Comparison of ENCODE assay signal across 13 cellular contexts in the genomic region with DNA sequence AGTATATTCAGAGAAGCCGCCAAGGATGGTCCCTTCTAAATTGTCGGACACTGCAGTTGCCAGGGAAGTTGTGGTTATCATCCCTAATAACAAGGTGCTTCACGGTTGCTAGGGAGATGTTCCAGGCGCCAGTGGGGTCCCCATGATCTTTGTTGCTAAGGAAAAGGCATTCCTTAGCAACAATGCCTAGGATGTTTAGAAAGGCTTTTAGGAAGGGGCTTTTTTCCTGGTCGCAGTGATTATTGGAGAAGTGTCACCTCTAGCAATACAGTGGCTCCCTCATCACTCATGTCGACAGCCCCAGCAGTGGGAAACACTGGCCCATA. TPM values are rescaled to one million over a fixed set of nuclear protein-coding genes. Genes with fewer than 3 reads are reported as not detected.
DNase-seq lines count a peak whose midpoint lies in the region; ATAC-seq, FAIRE-seq and TF ChIP-seq lines count a peak whose summit lies in the region.
"Had no signal": no experiment of that assay in that cellular context is flagged by ENCODE, and none has a peak within 500 bp of the region (broad histone marks: within the 10 kb centered on the region; RNA-seq: fewer than 3 reads in every experiment).

No MANE protein-coding gene starts in this region.

- DNase-seq in endothelial cell of umbilical vein (ENCODE audit: low read depth, low spot score) (no peak), neural progenitor cell (ENCODE audit: low spot score) (no peak), UCSD-AML1 (lab: John Stamatoyannopoulos, UW; ENCODE audit: unreplicated experiment) (no peak)
- no peak for DNase-seq in stimulated activated CD8-positive, alpha-beta memory T cell treated with anti-CD3 and anti-CD28 coated beads, Interleukin-4, amount 100 ng/mL, for 48 hours
- DNase-seq: NCI-H1436 treated with DMSO at 0.1 percent for 48 hours, NCI-H2081 treated with DMSO at 0.1 percent for 48 hours, NCI-H774 had no signal

- H3K27ac ChIP-seq in BLaER1 treated with 17β-estradiol and CSF1 and Interleukin-3, amounts not matched to agents 10 nM and 100 nM = peak overlapping the region; percentile 12 to 84 (median 67); a peak in 21 of 22 replicates
- peak overlapping the region; percentile 21 for H3K27ac ChIP-seq in HUES48 (ENCODE audit: low read depth, low read length)
- H3K27ac ChIP-seq in endothelial cell of umbilical vein (ENCODE audit: insufficient read depth, low read depth, low read length) = no peak overlapping the region
- H3K27ac ChIP-seq in neural progenitor cell = no peak overlapping the region
- H3K27ac ChIP-seq: SK-N-MC had no signal

- peak overlapping the region in 2 of 10 experiments; percentile 11 to 31; a peak in 3 of 20 replicates for H3K4me3 ChIP-seq in BLaER1 treated with 17β-estradiol and CSF1 and Interleukin-3, amounts not matched to agents 10 nM and 100 nM
- H3K4me3 ChIP-seq in HUES48 (ENCODE audit: low read depth, low read length) = no peak overlapping the region
- H3K4me3 ChIP-seq in endothelial cell of umbilical vein (replicated peaks in 1 of 3; ENCODE audit: insufficient read depth in 1 of 3, low read depth in 1 of 3, low read length in 3 of 3) = no peak overlapping the region
- no peak overlapping the region for H3K4me3 ChIP-seq in neural progenitor cell
- H3K4me3 ChIP-seq: SK-N-MC had no signal

- H2AFZ ChIP-seq in endothelial cell of umbilical vein (ENCODE audit: low read depth, low read length) = no peak overlapping the region
- H2AFZ ChIP-seq in neural progenitor cell (replicated peaks) = no peak overlapping the region

- H3K4me3 Mint-ChIP-seq in neural progenitor cell = peak overlapping the region; percentile 66

- peak overlapping the region; percentile 7 to 67 (median 56); a peak in 17 of 22 replicates for H3K9ac ChIP-seq in BLaER1 treated with 17β-estradiol and CSF1 and Interleukin-3, amounts not matched to agents 10 nM and 100 nM
- H3K9ac ChIP-seq in HUES48 (ENCODE audit: low read depth, low read length) (no peak overlapping the region), endothelial cell of umbilical vein (replicated peaks; ENCODE audit: extremely low read depth, insufficient read depth, low read length) (no peak overlapping the region), neural progenitor cell (no peak overlapping the region)

- no peak for FAIRE-seq in endothelial cell of umbilical vein (lab: Jason Lieb, UNC)
- FAIRE-seq: HTR-8/SVneo had no signal

- no peaks in the 10 kb centered on the region for H3K27me3 ChIP-seq in BLaER1 treated with 17β-estradiol and CSF1 and Interleukin-3, amounts not matched to agents 10 nM and 100 nM
- H3K27me3 ChIP-seq in HUES48 (ENCODE audit: control insufficient read depth, insufficient read depth, low read length) = no peaks in the 10 kb centered on the region
- no peaks in the 10 kb centered on the region for H3K27me3 ChIP-seq in endothelial cell of umbilical vein (ENCODE audit: control insufficient read depth in 2 of 2, insufficient read depth in 2 of 2, low read length in 2 of 2)
- H3K27me3 ChIP-seq in neural progenitor cell = no peaks in the 10 kb centered on the region

- peaks cover 12% of the 10 kb centered on the region for H3K36me3 Mint-ChIP-seq in neural progenitor cell

- no peak for ATAC-seq in GM21717 (IDR thresholded peaks at IDR 0.05; ENCODE audit: unreplicated experiment)
- no peak for ATAC-seq in GM18520 (IDR thresholded peaks at IDR 0.05; ENCODE audit: unreplicated experiment)

- intact Hi-C loops in endothelial cell of umbilical vein (cut with micrococcal nuclease) = no loop called here

- no peaks in the 10 kb centered on the region for H3K9me3 Mint-ChIP-seq in neural progenitor cell

- H3K27me3 Mint-ChIP-seq in neural progenitor cell (ENCODE audit: insufficient read depth, low read depth) = peaks cover 10% of the 10 kb centered on the region

- POLR2A ChIA-PET in endothelial cell of umbilical vein (lab: Charles Lee) = no interaction called here

- H3K36me3 ChIP-seq in BLaER1 treated with 17β-estradiol and CSF1 and Interleukin-3, amounts not matched to agents 10 nM and 100 nM = peaks cover 44 to 94% (median 77%) of the 10 kb centered on the region in 11 experiments
- peaks cover 26% of the 10 kb centered on the region for H3K36me3 ChIP-seq in HUES48 (ENCODE audit: control insufficient read depth, insufficient read depth, low read length)
- H3K36me3 ChIP-seq in endothelial cell of umbilical vein (ENCODE audit: control insufficient read depth in 2 of 2, extremely low read depth in 1 of 2, insufficient read depth in 2 of 2, low read length in 2 of 2) = peaks cover 7 to 38% of the 10 kb centered on the region in 2 experiments
- H3K36me3 ChIP-seq in neural progenitor cell = no peaks in the 10 kb centered on the region

- peaks cover 0 to 8% (median 0%) of the 10 kb centered on the region in 11 experiments; a peak in 2 of 22 replicates for H3K9me3 ChIP-seq in BLaER1 treated with 17β-estradiol and CSF1 and Interleukin-3, amounts not matched to agents 10 nM and 100 nM (replicated peaks in 1 of 11)
- H3K9me3 ChIP-seq in HUES48 (ENCODE audit: control insufficient read depth, insufficient read depth, low read length) (no peaks in the 10 kb centered on the region), endothelial cell of umbilical vein (replicated peaks; ENCODE audit: control insufficient read depth, insufficient read depth, low read length) (no peaks in the 10 kb centered on the region), neural progenitor cell (ENCODE audit: low read depth) (no peaks in the 10 kb centered on the region)

- H3K79me2 ChIP-seq in endothelial cell of umbilical vein (ENCODE audit: control insufficient read depth, insufficient read depth, low read length) = no peaks in the 10 kb centered on the region
- no peaks in the 10 kb centered on the region for H3K79me2 ChIP-seq in neural progenitor cell (ENCODE audit: low read depth)

- TF ChIP-seq CTCF in endothelial cell of umbilical vein (IDR thresholded peaks at IDR 0.05; ENCODE audit: extremely low read depth in 1 of 2, insufficient read depth in 1 of 2, low read depth in 1 of 2, low read length in 2 of 2) (no peak), neural progenitor cell (IDR thresholded peaks at IDR 0.05) (no peak)

- peaks cover 24% of the 10 kb centered on the region for H3K4me1 Mint-ChIP-seq in neural progenitor cell

- peaks cover 19% of the 10 kb centered on the region for H3F3A ChIP-seq in neural progenitor cell (ENCODE audit: low read depth)

- dilution Hi-C loops in endothelial cell of umbilical vein (cut with MboI; ENCODE audit: extremely low pct_ligation_motif_present, low sequenced_read_pairs) = no loop called here

- no peak for TF ChIP-seq POLR2A in endothelial cell of umbilical vein (IDR thresholded peaks at IDR 0.05; ENCODE audit: low read depth, low read length)

- peaks cover 39 to 57% (median 53%) of the 10 kb centered on the region in 10 experiments for H3K4me1 ChIP-seq in BLaER1 treated with 17β-estradiol and CSF1 and Interleukin-3, amounts not matched to agents 10 nM and 100 nM
- H3K4me1 ChIP-seq in HUES48 (ENCODE audit: control insufficient read depth, insufficient read depth, low read length) = peaks cover 10% of the 10 kb centered on the region; the same call in 1 of the 2 replicates
- H3K4me1 ChIP-seq in endothelial cell of umbilical vein (ENCODE audit: control insufficient read depth, extremely low read depth, insufficient read depth, low read length) = no peaks in the 10 kb centered on the region
- peaks cover 4% of the 10 kb centered on the region for H3K4me1 ChIP-seq in neural progenitor cell

- peak overlapping the region; percentile 57 for H3K27ac Mint-ChIP-seq in neural progenitor cell

- peaks cover 6 to 85% (median 30%) of the 10 kb centered on the region in 11 experiments; a peak in 20 of 22 replicates for H4K20me1 ChIP-seq in BLaER1 treated with 17β-estradiol and CSF1 and Interleukin-3, amounts not matched to agents 10 nM and 100 nM
- H4K20me1 ChIP-seq in endothelial cell of umbilical vein (replicated peaks; ENCODE audit: control insufficient read depth, extremely low read depth, insufficient read depth, low read length) = no peaks in the 10 kb centered on the region
- peaks cover 21% of the 10 kb centered on the region for H4K20me1 ChIP-seq in neural progenitor cell (ENCODE audit: low read depth)

- H3K9me1 ChIP-seq in endothelial cell of umbilical vein (replicated peaks; ENCODE audit: control insufficient read depth, extremely low read depth, insufficient read depth, low read length) = no peaks in the 10 kb centered on the region

- CTCF ChIA-PET in endothelial cell of umbilical vein (lab: Charles Lee) = interaction anchor here (1.4 to 1.8 kb wide), 3 partner anchors 10 to 17 kb away, joined by 3 to 6 read pairs (median 5); a partner anchor contains a TSS

- peak overlapping the region in 10 of 11 experiments; percentile 24 to 85 (median 74); a peak in 19 of 22 replicates for H3K4me2 ChIP-seq in BLaER1 treated with 17β-estradiol and CSF1 and Interleukin-3, amounts not matched to agents 10 nM and 100 nM
- H3K4me2 ChIP-seq in endothelial cell of umbilical vein (ENCODE audit: insufficient read depth, low read length) (no peak overlapping the region), neural progenitor cell (no peak overlapping the region)

- BruUV-seq in endothelial cell of umbilical vein (replicated peaks; lab: Mats Ljungman, UMichigan) = TSS peak; percentile 26

RNA-seq across cellular contexts. Expression of a gene that starts 6.3 kb away (rescaled TPM):
- total RNA-seq in endothelial cell of umbilical vein (0.71 and 0.74 TPM in 2 replicates), neural progenitor cell (ENCODE audit: low replicate concordance) (0.46 TPM in 1 of 2 replicates, not detected in the other)
- polyA plus RNA-seq in endothelial cell of umbilical vein = 1.7 and 2.4 TPM in 2 replicates
- 1.0 and 1.1 TPM in 2 replicates for polyA plus RNA-seq in endothelial cell of umbilical vein (2011; cell fraction: cytosol; rRNA removed)
- 2.9 and 3.9 TPM in 2 replicates for polyA plus RNA-seq in endothelial cell of umbilical vein (2011; cell fraction: nucleus; rRNA removed)
- 1.5 and 1.6 TPM in 2 replicates for polyA plus RNA-seq in endothelial cell of umbilical vein (2012)
- polyA minus RNA-seq in endothelial cell of umbilical vein = 0.29 and 0.76 TPM in 2 replicates
- not detected for polyA minus RNA-seq in endothelial cell of umbilical vein (2011; cell fraction: cytosol; rRNA and poly(A)+ RNA removed)
- 0.19 TPM in 1 of 2 replicates, not detected in the other for polyA minus RNA-seq in endothelial cell of umbilical vein (2011; cell fraction: nucleus; rRNA and poly(A)+ RNA removed)

RNA-seq across cellular contexts. Expression of a gene that starts 10.2 kb away (rescaled TPM):
- 175 and 218 TPM in 2 replicates for total RNA-seq in endothelial cell of umbilical vein
- 204 and 256 TPM in 2 replicates for polyA plus RNA-seq in endothelial cell of umbilical vein
- polyA plus RNA-seq in endothelial cell of umbilical vein (2011; cell fraction: cytosol; rRNA removed) = 117 and 136 TPM in 2 replicates
- polyA plus RNA-seq in endothelial cell of umbilical vein (2011; cell fraction: nucleus; rRNA removed) = 153 and 177 TPM in 2 replicates
- polyA plus RNA-seq in endothelial cell of umbilical vein (2012) = 159 and 188 TPM in 2 replicates
- 80.3 and 88.3 TPM in 2 replicates for polyA minus RNA-seq in endothelial cell of umbilical vein
- polyA minus RNA-seq in endothelial cell of umbilical vein (2011; cell fraction: cytosol; rRNA and poly(A)+ RNA removed) = 80.3 TPM
- polyA minus RNA-seq in endothelial cell of umbilical vein (2011; cell fraction: nucleus; rRNA and poly(A)+ RNA removed) = 58.8 and 67.3 TPM in 2 replicates
- total RNA-seq in neural progenitor cell (ENCODE audit: low replicate concordance) = 20.0 and 91.0 TPM in 2 replicates

RNA-seq across cellular contexts. Expression of a gene that starts 11.9 kb away (rescaled TPM):
- total RNA-seq in endothelial cell of umbilical vein = 37.4 and 40.7 TPM in 2 replicates
- polyA plus RNA-seq in endothelial cell of umbilical vein = 81.9 and 107 TPM in 2 replicates
- polyA plus RNA-seq in endothelial cell of umbilical vein (2011; cell fraction: cytosol; rRNA removed) = 44.2 and 58.1 TPM in 2 replicates
- 19.0 and 19.4 TPM in 2 replicates for polyA plus RNA-seq in endothelial cell of umbilical vein (2011; cell fraction: nucleus; rRNA removed)
- 40.4 and 52.0 TPM in 2 replicates for polyA plus RNA-seq in endothelial cell of umbilical vein (2012)
- polyA minus RNA-seq in endothelial cell of umbilical vein = 21.8 and 29.0 TPM in 2 replicates
- polyA minus RNA-seq in endothelial cell of umbilical vein (2011; cell fraction: cytosol; rRNA and poly(A)+ RNA removed) = 34.3 TPM
- 3.3 and 5.0 TPM in 2 replicates for polyA minus RNA-seq in endothelial cell of umbilical vein (2011; cell fraction: nucleus; rRNA and poly(A)+ RNA removed)
- 10.3 and 37.3 TPM in 2 replicates for total RNA-seq in neural progenitor cell (ENCODE audit: low replicate concordance)

RNA-seq across cellular contexts. Expression of a gene that starts 19.7 kb away (rescaled TPM):
- total RNA-seq in endothelial cell of umbilical vein = 5.0 and 6.9 TPM in 2 replicates
- polyA plus RNA-seq in endothelial cell of umbilical vein = 2.1 and 3.0 TPM in 2 replicates
- 4.1 and 5.2 TPM in 2 replicates for polyA plus RNA-seq in endothelial cell of umbilical vein (2011; cell fraction: cytosol; rRNA removed)
- polyA plus RNA-seq in endothelial cell of umbilical vein (2011; cell fraction: nucleus; rRNA removed) = 2.3 and 3.6 TPM in 2 replicates
- polyA plus RNA-seq in endothelial cell of umbilical vein (2012) = 4.3 and 6.3 TPM in 2 replicates
- 0.51 and 1.5 TPM in 2 replicates for polyA minus RNA-seq in endothelial cell of umbilical vein
- 1.4 TPM for polyA minus RNA-seq in endothelial cell of umbilical vein (2011; cell fraction: cytosol; rRNA and poly(A)+ RNA removed)
- polyA minus RNA-seq in endothelial cell of umbilical vein (2011; cell fraction: nucleus; rRNA and poly(A)+ RNA removed) = 0.38 and 2.5 TPM in 2 replicates
- 2.7 and 5.4 TPM in 2 replicates for total RNA-seq in neural progenitor cell (ENCODE audit: low replicate concordance)

RNA-seq across cellular contexts. Expression of a gene that starts 21.4 kb away (rescaled TPM):
- total RNA-seq in endothelial cell of umbilical vein (1,192 and 1,260 TPM in 2 replicates), neural progenitor cell (ENCODE audit: low replicate concordance) (1,773 and 2,732 TPM in 2 replicates)
- polyA plus RNA-seq in endothelial cell of umbilical vein = 3,343 and 4,230 TPM in 2 replicates
- polyA plus RNA-seq in endothelial cell of umbilical vein (2011; cell fraction: cytosol; rRNA removed) = 3,326 and 3,998 TPM in 2 replicates
- 1,121 and 1,183 TPM in 2 replicates for polyA plus RNA-seq in endothelial cell of umbilical vein (2011; cell fraction: nucleus; rRNA removed)
- 2,632 and 2,638 TPM in 2 replicates for polyA plus RNA-seq in endothelial cell of umbilical vein (2012)
- 537 and 600 TPM in 2 replicates for polyA minus RNA-seq in endothelial cell of umbilical vein
- 455 TPM for polyA minus RNA-seq in endothelial cell of umbilical vein (2011; cell fraction: cytosol; rRNA and poly(A)+ RNA removed)
- 161 and 222 TPM in 2 replicates for polyA minus RNA-seq in endothelial cell of umbilical vein (2011; cell fraction: nucleus; rRNA and poly(A)+ RNA removed)

Comparison
In these comparisons a context has a peak if more than half of its experiments do, and no peak if none do; other contexts are left out.
1. H3K27ac ChIP-seq: peak in BLaER1 treated with 17β-estradiol and CSF1 and Interleukin-3, amounts not matched to agents 10 nM and 100 nM (11 of 11) and HUES48 (single experiment); none in endothelial cell of umbilical vein (single experiment) and neural progenitor cell (single experiment).
2. H3K4me2 ChIP-seq: peak in BLaER1 treated with 17β-estradiol and CSF1 and Interleukin-3, amounts not matched to agents 10 nM and 100 nM (10 of 11); none in endothelial cell of umbilical vein (single experiment) and neural progenitor cell (single experiment).
3. H3K9ac ChIP-seq: peak in BLaER1 treated with 17β-estradiol and CSF1 and Interleukin-3, amounts not matched to agents 10 nM and 100 nM (11 of 11); none in HUES48 (single experiment), endothelial cell of umbilical vein (single experiment) and neural progenitor cell (single experiment).